10 cellular contexts compared by ENCODE assay signal in the genomic region with DNA sequence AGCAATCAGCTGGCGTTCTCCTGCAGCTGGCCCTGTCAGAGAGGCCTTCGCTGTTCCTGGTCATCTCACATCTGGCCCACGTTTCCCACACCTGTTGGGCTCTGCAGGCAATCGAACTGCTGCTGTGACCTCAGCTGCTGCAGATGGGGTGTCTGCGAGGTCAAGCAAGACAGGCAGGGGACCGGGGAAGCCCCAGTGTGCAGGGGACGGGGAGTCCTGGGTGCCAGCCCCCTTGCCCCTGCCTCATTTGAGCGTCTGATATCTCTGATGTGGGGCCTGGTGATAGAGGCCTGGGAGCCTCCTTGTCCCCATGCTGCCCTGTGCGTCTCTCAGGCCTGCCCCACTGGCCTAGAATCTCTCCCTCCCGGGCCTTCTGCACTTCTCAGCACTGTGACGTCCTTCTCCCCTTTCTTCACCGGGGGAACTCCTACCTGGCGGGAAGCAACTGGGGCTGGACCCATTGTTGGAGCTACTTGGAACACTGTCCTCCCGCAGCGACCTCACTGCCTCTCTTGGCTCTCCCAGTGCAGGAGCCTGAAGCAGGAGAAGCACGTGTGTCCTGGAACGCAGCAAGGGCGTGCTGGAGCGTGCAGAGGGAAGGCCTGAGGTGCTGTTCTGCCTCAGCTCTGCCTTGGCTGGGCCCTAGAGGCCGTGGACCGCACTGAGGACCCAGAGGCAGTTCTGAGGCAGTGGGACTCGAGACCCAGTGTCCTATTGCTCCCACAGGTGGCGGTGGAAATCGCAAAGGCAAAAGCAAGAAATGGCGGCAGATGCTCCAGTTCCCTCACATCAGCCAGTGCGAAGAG. TPM values are rescaled to one million over a fixed set of nuclear protein-coding genes. Genes with fewer than 3 reads are reported as not detected.
A peak's percentile ranks its signal among the peaks of the same experiment; 100 is the strongest.
DNase-seq lines count a peak whose midpoint lies in the region; ATAC-seq and TF ChIP-seq lines count a peak whose summit lies in the region.
"Had no signal": no experiment of that assay in that cellular context is flagged by ENCODE, and none has a peak within 500 bp of the region (broad histone marks: within the 10 kb centered on the region; RNA-seq: fewer than 3 reads in every experiment).

No MANE protein-coding gene starts in this region.

- no peak overlapping the region for H2AK5ac ChIP-seq in IMR-90 (ENCODE audit: low read depth, low read length)

- no peaks in the 10 kb centered on the region for H3K27me3 ChIP-seq in DOHH2 (ENCODE audit: control insufficient read depth, low read length)
- H3K27me3 ChIP-seq in IMR-90 (ENCODE audit: control insufficient read depth, insufficient read depth, low read length) = no peaks in the 10 kb centered on the region

- H2BK5ac ChIP-seq in IMR-90 (ENCODE audit: low read depth, low read length, poor library complexity, severe bottlenecking) = no peak overlapping the region

- H2BK20ac ChIP-seq in IMR-90 (ENCODE audit: low read depth, low read length) = no peak overlapping the region

- intact Hi-C loops in IMR-90 (cut with micrococcal nuclease) = no loop called here

- H3K36me3 ChIP-seq in DOHH2 (ENCODE audit: control insufficient read depth, low read length) = peaks cover 69% of the 10 kb centered on the region
- H3K36me3 ChIP-seq in IMR-90 (ENCODE audit: control insufficient read depth, insufficient read depth, low read length) = peaks cover 31% of the 10 kb centered on the region

- H2BK15ac ChIP-seq in IMR-90 (ENCODE audit: low read depth, low read length) = no peak overlapping the region

- H3K27ac ChIP-seq in DOHH2 (ENCODE audit: low read depth, low read length) (peak overlapping the region; percentile 94), IMR-90 (ENCODE audit: insufficient read depth, low read length) (no peak overlapping the region)

- H3K79me2 ChIP-seq in DOHH2 (ENCODE audit: control insufficient read depth, low read length) = peaks cover 53% of the 10 kb centered on the region

- H3K4me3 ChIP-seq in DOHH2 (ENCODE audit: low read length) = peak overlapping the region; percentile 77
- H3K4me3 ChIP-seq in IMR-90 (ENCODE audit: insufficient read depth, low read depth, low read length) = no peak overlapping the region

- no peak for TF ChIP-seq POLR2A in IMR-90 (IDR thresholded peaks at IDR 0.05; ENCODE audit: low read depth, low read length)

- no peak overlapping the region for H3K23ac ChIP-seq in IMR-90 (ENCODE audit: low read depth, low read length)

- peak overlapping the region; percentile 90 for H3K4me2 ChIP-seq in DOHH2 (ENCODE audit: low read length)
- H3K4me2 ChIP-seq in IMR-90 (ENCODE audit: low read depth, low read length) = no peak overlapping the region

- no peaks in the 10 kb centered on the region for H3K27me3 Mint-ChIP-seq in nephron progenitor cell (ENCODE audit: low read depth, poor library complexity)

- peak overlapping the region; percentile 85 to 96 for H3K27ac Mint-ChIP-seq in activated naive CD4-positive, alpha-beta T cell treated with anti-CD3 and anti-CD28 coated beads, Interleukin-2, amount 50 U/mL, for 72 hours
- H3K27ac Mint-ChIP-seq in nephron progenitor cell = peak overlapping the region; percentile 43

- no peak overlapping the region for H3K14ac ChIP-seq in IMR-90 (replicated peaks; ENCODE audit: low read depth, low read length)

- CTCF ChIA-PET in IMR-90 (lab: Yijun Ruan, JAX) = interaction anchor here (0.8 kb wide), 1 partner anchor 15 kb away, joined by 3 read pairs; no protein-coding TSS in a partner anchor

- H3K9me3 ChIP-seq in DOHH2 (ENCODE audit: control insufficient read depth, insufficient read depth, low read length) (no peaks in the 10 kb centered on the region), IMR-90 (ENCODE audit: control insufficient read depth, insufficient read depth, low read length) (no peaks in the 10 kb centered on the region)

- H3K4me3 Mint-ChIP-seq in nephron progenitor cell = no peak overlapping the region

- no peak for TF ChIP-seq RAD21 in IMR-90 (IDR thresholded peaks at IDR 0.05; ENCODE audit: low read length)

- H3K9me3 Mint-ChIP-seq in activated naive CD4-positive, alpha-beta T cell treated with anti-CD3 and anti-CD28 coated beads, Interleukin-2, amount 50 U/mL, for 72 hours = no peaks in the 10 kb centered on the region
- no peaks in the 10 kb centered on the region for H3K9me3 Mint-ChIP-seq in nephron progenitor cell

- no peak overlapping the region for H4K5ac ChIP-seq in IMR-90 (ENCODE audit: low read depth, low read length)

- TF ChIP-seq CTCF in DOHH2 (IDR thresholded peaks at IDR 0.05; ENCODE audit: low read depth, low read length, poor library complexity, severe bottlenecking) (no peak), IMR-90 (conservative IDR thresholded peaks at IDR 0.05; ENCODE audit: low read depth, low read length) (no peak), nephron progenitor cell (IDR thresholded peaks at IDR 0.05) (no peak)

- no peaks in the 10 kb centered on the region for H3K9me2 ChIP-seq in DOHH2 (replicated peaks; ENCODE audit: control insufficient read depth, low read length)

- no peak for ATAC-seq in IMR-90 (ENCODE audit: low read depth)
- ATAC-seq in activated naive CD4-positive, alpha-beta T cell treated with anti-CD3 and anti-CD28 coated beads, Interleukin-2, amount 50 U/mL, for 72 hours = no peak
- no peak for ATAC-seq in HG02588 (IDR thresholded peaks at IDR 0.05; ENCODE audit: unreplicated experiment)

- DNase-seq in IMR-90 (no peak), nephron progenitor cell (no peak), NCI-H345 treated with DMSO at 0.1 percent for 48 hours (lab: John Stamatoyannopoulos, UW; ENCODE audit: unreplicated experiment) (no peak), NCI-H2227 treated with DMSO at 0.1 percent for 48 hours (lab: John Stamatoyannopoulos, UW) (no peak)
- DNase-seq in activated naive CD4-positive, alpha-beta T cell treated with anti-CD3 and anti-CD28 coated beads, Interleukin-2, amount 50 U/mL, for 72 hours (ENCODE audit: low spot score in 2 of 2) = no peak
- DNase-seq in central memory CD4-positive, alpha-beta T cell = no peak

- peak overlapping the region; percentile 49 for H2AK9ac ChIP-seq in IMR-90 (replicated peaks; ENCODE audit: low read depth, low read length, poor library complexity)

- peaks cover 30 to 37% of the 10 kb centered on the region in 2 donors for H3K36me3 Mint-ChIP-seq in activated naive CD4-positive, alpha-beta T cell treated with anti-CD3 and anti-CD28 coated beads, Interleukin-2, amount 50 U/mL, for 72 hours
- peaks cover 4% of the 10 kb centered on the region for H3K36me3 Mint-ChIP-seq in nephron progenitor cell (ENCODE audit: low read depth)

- H3K4ac ChIP-seq in IMR-90 (ENCODE audit: low read depth, low read length) = no peak overlapping the region

- BruUV-seq in IMR-90 (replicated peaks; lab: Mats Ljungman, UMichigan) = no TSS peak

- in situ Hi-C loops in IMR-90 (cut with MboI; ENCODE audit: low sequenced_read_pairs) = no loop called here

- H3K4me1 ChIP-seq in DOHH2 (ENCODE audit: control insufficient read depth, low read length) (peaks cover 60% of the 10 kb centered on the region), IMR-90 (ENCODE audit: control insufficient read depth, insufficient read depth, low read length) (peaks cover 13% of the 10 kb centered on the region)

- no peak overlapping the region for H3K18ac ChIP-seq in IMR-90 (ENCODE audit: low read depth, low read length)

- H4K91ac ChIP-seq in IMR-90 (ENCODE audit: insufficient read depth, low read depth, low read length) = no peak overlapping the region

- H3K9me1 ChIP-seq in IMR-90 (ENCODE audit: insufficient read depth, low read length) = peaks cover 9% of the 10 kb centered on the region

- no peak overlapping the region for H4K8ac ChIP-seq in IMR-90 (ENCODE audit: low read depth in 2 of 2, low read length in 2 of 2)

- 91% methylated on average over 16 of the region's 26 CpGs; no CpG with 5 or more reads in 1 of the 2 experiments for WGBS in IMR-90 (ENCODE audit: extremely low coverage in 2 of 2, insufficient read length in 1 of 2), 2 experiments

- no peak overlapping the region for H2BK120ac ChIP-seq in IMR-90 (ENCODE audit: low read depth, low read length)

- no peak overlapping the region for H2AFZ ChIP-seq in IMR-90 (replicated peaks; ENCODE audit: low read length, poor library complexity)

- peaks cover 23% of the 10 kb centered on the region for H3F3A ChIP-seq in DOHH2 (ENCODE audit: control insufficient read depth, insufficient read depth)

- POLR2A ChIA-PET in IMR-90 (lab: Charles Lee; ENCODE audit: unreplicated experiment) = no interaction called here

- peaks cover 43% of the 10 kb centered on the region for H3K4me1 Mint-ChIP-seq in nephron progenitor cell

- peaks cover 6% of the 10 kb centered on the region; the same call in 1 of the 2 replicates for H4K20me1 ChIP-seq in DOHH2 (ENCODE audit: control insufficient read depth, insufficient read depth, low read depth, low read length)
- H4K20me1 ChIP-seq in IMR-90 (ENCODE audit: insufficient read depth, low read length) = peaks cover 29% of the 10 kb centered on the region

- no peak overlapping the region for H3K9ac ChIP-seq in IMR-90 (ENCODE audit: low read depth, low read length)

- peaks cover 13 to 48% of the 10 kb centered on the region in 2 experiments for H3K79me1 ChIP-seq in IMR-90 (ENCODE audit: low read depth in 1 of 2, low read length in 2 of 2)

- no peak overlapping the region for H3K56ac ChIP-seq in IMR-90 (ENCODE audit: extremely low read depth, insufficient read depth, low read length)

- dilution Hi-C loops in IMR-90 (cut with HindIII; ENCODE audit: low sequenced_read_pairs, unreplicated experiment) = no loop called here

RNA-seq across cellular contexts. Expression of a gene that starts 3.9 kb away (rescaled TPM):
- 30.1 and 35.0 TPM in 2 replicates for total RNA-seq in IMR-90 (2012; rRNA removed)
- 25.3 and 30.1 TPM in 2 replicates for polyA plus RNA-seq in IMR-90 (2012; rRNA removed)
- 29.1 and 34.2 TPM in 2 replicates for polyA plus RNA-seq in IMR-90 (2012; cell fraction: cytosol; rRNA removed)
- 23.2 and 34.3 TPM in 2 replicates for polyA plus RNA-seq in IMR-90 (2012; cell fraction: nucleus; rRNA removed; ENCODE audit: low replicate concordance)
- 100 to 1,000 TPM; 104 to 125 TPM for total RNA-seq in activated naive CD4-positive, alpha-beta T cell treated with anti-CD3 and anti-CD28 coated beads, Interleukin-2, amount 50 U/mL, for 72 hours

RNA-seq across cellular contexts. Expression of a gene that starts 16.3 kb away (rescaled TPM):
- 1.1 TPM in 2 replicates for total RNA-seq in IMR-90 (2012; rRNA removed)
- 10.1 and 13.6 TPM in 2 replicates for polyA plus RNA-seq in IMR-90 (2012; rRNA removed)
- 11.9 and 36.3 TPM in 2 replicates for polyA plus RNA-seq in IMR-90 (2012; cell fraction: cytosol; rRNA removed)
- polyA plus RNA-seq in IMR-90 (2012; cell fraction: nucleus; rRNA removed; ENCODE audit: low replicate concordance) = 12.9 and 42.6 TPM in 2 replicates
- total RNA-seq in activated naive CD4-positive, alpha-beta T cell treated with anti-CD3 and anti-CD28 coated beads, Interleukin-2, amount 50 U/mL, for 72 hours = 10 to 100 TPM in 1 of 2 donors, 1 to 10 TPM in 1; 4.1 to 11.4 TPM

RNA-seq across cellular contexts. Expression of a gene that starts 21.0 kb away (rescaled TPM):
- 0.36 and 0.56 TPM in 2 replicates for total RNA-seq in IMR-90 (2012; rRNA removed)
- polyA plus RNA-seq in IMR-90 (2012; rRNA removed) = 1.2 and 1.4 TPM in 2 replicates
- polyA plus RNA-seq in IMR-90 (2012; cell fraction: cytosol; rRNA removed) = 1.2 and 1.5 TPM in 2 replicates
- polyA plus RNA-seq in IMR-90 (2012; cell fraction: nucleus; rRNA removed; ENCODE audit: low replicate concordance) = 1.3 and 4.0 TPM in 2 replicates
- 1 to 10 TPM; 2.2 to 9.8 TPM for total RNA-seq in activated naive CD4-positive, alpha-beta T cell treated with anti-CD3 and anti-CD28 coated beads, Interleukin-2, amount 50 U/mL, for 72 hours

RNA-seq across cellular contexts. Expression of a gene that starts 29.9 kb away (rescaled TPM):
- total RNA-seq in IMR-90 (2012; rRNA removed) = not detected in 2 replicates
- not detected in 2 replicates for polyA plus RNA-seq in IMR-90 (2012; rRNA removed)
- not detected in 2 replicates for polyA plus RNA-seq in IMR-90 (2012; cell fraction: cytosol; rRNA removed)
- polyA plus RNA-seq in IMR-90 (2012; cell fraction: nucleus; rRNA removed; ENCODE audit: low replicate concordance) = not detected in 2 replicates
- total RNA-seq in activated naive CD4-positive, alpha-beta T cell treated with anti-CD3 and anti-CD28 coated beads, Interleukin-2, amount 50 U/mL, for 72 hours = not detected
- total RNA-seq: dermis microvascular lymphatic vessel endothelial cell had no signal
- polyA plus RNA-seq: neural cell had no signal

RNA-seq across cellular contexts. Expression of a gene that starts 43.1 kb away (rescaled TPM):
- total RNA-seq in IMR-90 (2012; rRNA removed) = 122 and 212 TPM in 2 replicates
- polyA plus RNA-seq in IMR-90 (2012; rRNA removed) = 187 and 235 TPM in 2 replicates
- 150 and 193 TPM in 2 replicates for polyA plus RNA-seq in IMR-90 (2012; cell fraction: cytosol; rRNA removed)
- 786 and 1,481 TPM in 2 replicates for polyA plus RNA-seq in IMR-90 (2012; cell fraction: nucleus; rRNA removed; ENCODE audit: low replicate concordance)
- total RNA-seq in activated naive CD4-positive, alpha-beta T cell treated with anti-CD3 and anti-CD28 coated beads, Interleukin-2, amount 50 U/mL, for 72 hours = 10 to 100 TPM in 1 of 2 donors, 1 to 10 TPM in 1; 5.5 to 20.2 TPM
